26 cellular contexts compared by ENCODE assay signal in the genomic region with DNA sequence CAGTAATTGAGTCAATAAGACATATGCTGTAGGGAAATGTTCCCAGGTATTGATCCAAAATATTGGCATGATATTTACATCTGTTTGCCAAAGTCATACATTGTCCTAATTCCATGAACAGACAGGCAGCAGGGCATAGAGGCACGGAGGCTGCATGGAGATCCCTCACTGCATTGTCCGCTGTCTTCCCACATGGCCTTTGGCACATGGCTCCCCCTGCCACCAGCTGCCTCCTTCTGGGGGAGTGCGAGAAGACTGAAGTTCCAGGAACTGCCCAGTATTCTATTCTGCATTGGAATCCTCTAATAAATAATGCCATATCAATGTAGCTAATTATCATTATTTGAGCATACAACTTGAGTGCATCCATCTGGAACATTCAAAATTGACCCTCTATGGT.
DNase-seq lines count a peak whose midpoint lies in the region; ATAC-seq, FAIRE-seq and TF ChIP-seq lines count a peak whose summit lies in the region.
"Had no signal": no experiment of that assay in that cellular context is flagged by ENCODE, and none has a peak within 500 bp of the region (broad histone marks: within the 10 kb centered on the region; RNA-seq: fewer than 3 reads in every experiment).

No MANE protein-coding gene starts in this region.

- peak; percentile 22 for DNase-seq in DMS 273 (lab: John Stamatoyannopoulos, UW; ENCODE audit: unreplicated experiment)
- no peak for DNase-seq in DMS 273 treated with DMSO at 0.1 percent for 48 hours (lab: John Stamatoyannopoulos, UW)
- peak; percentile 31 for DNase-seq in BE2C
- no peak for DNase-seq in H1 (ENCODE audit: low read depth in 1 of 2, low spot score in 2 of 2)
- peak; percentile 37 for DNase-seq in globus pallidus (ENCODE audit: low spot score)
- no peak for DNase-seq in stimulated activated CD4-positive, alpha-beta T cell treated with anti-CD3 and anti-CD28 coated beads, Interleukin-4, amount 100 ng/mL, for 24 hours
- no peak for DNase-seq in stimulated activated CD4-positive, alpha-beta T cell treated with anti-CD3 and anti-CD28 coated beads, Interleukin-4, amount 100 ng/mL, for 4 hours
- DNase-seq: AML-193; C1 segment of cervical spinal cord; CD4-positive, alpha-beta memory T cell; CD4-positive, CD25-positive, alpha-beta regulatory T cell; CD8-positive, alpha-beta memory T cell; COR-L47; DMS153; DMS53; DMS79; DND-41; EL; GDM1 had no signal

- no peak overlapping the region for H3K4me3 ChIP-seq in BE2C (ENCODE audit: low read depth, low read length)
- H3K4me3 ChIP-seq in H1 (ENCODE audit: extremely low read depth in 1 of 4, insufficient read depth in 2 of 4, low read depth in 3 of 4, low read length in 4 of 4) = no peak overlapping the region
- H3K4me3 ChIP-seq: A549, BLaER1, GM12878 had no signal

- no peak overlapping the region for H3K4me2 ChIP-seq in H1 (ENCODE audit: insufficient read depth in 1 of 2, low read depth in 2 of 2, low read length in 2 of 2)
- H3K4me2 ChIP-seq: A549, BLaER1 had no signal

- no peaks in the 10 kb centered on the region; the same call in 1 of the 2 replicates for H3K23me2 ChIP-seq in H1 (ENCODE audit: low read depth, low read length)

- H3K79me1 ChIP-seq in H1 (ENCODE audit: low read depth, low read length) = no peaks in the 10 kb centered on the region; the same call in 1 of the 2 replicates

- 94% methylated on average over 3 of the region's 3 CpGs; no CpG with 5 or more reads in 1 of the 2 experiments for WGBS in H1 (ENCODE audit: extremely low coverage in 1 of 2, insufficient coverage in 1 of 2, insufficient read length in 1 of 2, insufficient replicate concordance in 2 of 2, low coverage in 1 of 2, low lambda C conversion rate in 2 of 2, missing lambda C conversion rate in 1 of 2), 2 experiments

- H3K23ac ChIP-seq in H1 (ENCODE audit: insufficient read length) = no peak overlapping the region

- CTCF ChIA-PET in H1 (lab: Charles Lee; ENCODE audit: partially characterized antibody) = no interaction called here

- H2BK15ac ChIP-seq in H1 (ENCODE audit: low read length) = no peak overlapping the region

- H4K20me1 ChIP-seq in H1 (replicated peaks in 1 of 2; ENCODE audit: control insufficient read depth in 1 of 2, insufficient read depth in 2 of 2, low read length in 2 of 2) = no peaks in the 10 kb centered on the region
- H4K20me1 ChIP-seq: BLaER1 had no signal

- H3K4ac ChIP-seq in H1 (replicated peaks; ENCODE audit: insufficient read length, low read depth, low read length) = no peak overlapping the region

- H2AK5ac ChIP-seq in H1 (ENCODE audit: low read depth, low read length) = no peak overlapping the region

- TF ChIP-seq RAD21 in H1 (IDR thresholded peaks at IDR 0.05 in 1 of 2, conservative IDR thresholded peaks at IDR 0.05 in 1 of 2; ENCODE audit: low read depth in 2 of 2, low read length in 2 of 2) = peak in 1 of 2 experiments; percentile 37; a peak in 1 of 4 replicates

- H3K4me1 ChIP-seq in BE2C (peaks cover 30% of the 10 kb centered on the region), H1 (replicated peaks in 1 of 4; ENCODE audit: control insufficient read depth in 3 of 4, insufficient read depth in 4 of 4, low read length in 3 of 4) (no peaks in the 10 kb centered on the region)
- H3K4me1 ChIP-seq: A549, BLaER1 had no signal

- H3K27me3 ChIP-seq in BE2C = no peaks in the 10 kb centered on the region
- no peaks in the 10 kb centered on the region for H3K27me3 ChIP-seq in H1 (replicated peaks in 1 of 4; ENCODE audit: control insufficient read depth in 3 of 4, extremely low read depth in 1 of 4, insufficient read depth in 3 of 4, low read length in 3 of 4)
- H3K27me3 ChIP-seq: BLaER1 had no signal

- no peak overlapping the region for H2BK20ac ChIP-seq in H1 (ENCODE audit: low read length)

- no peak overlapping the region for H3K27ac ChIP-seq in H1 (ENCODE audit: low read depth, low read length)
- H3K27ac ChIP-seq: 22Rv1, A549, BLaER1 had no signal

- no peak for TF ChIP-seq POLR2A in H1 (IDR thresholded peaks at IDR 0.05; ENCODE audit: control extremely low read depth in 1 of 2, low read depth in 2 of 2, low read length in 2 of 2)

- H4K8ac ChIP-seq in H1 (ENCODE audit: extremely low read depth, insufficient read depth, low read length) = no peak overlapping the region; the same call in 1 of the 2 replicates

- H2BK5ac ChIP-seq in H1 (ENCODE audit: low read depth, low read length) = no peak overlapping the region

- H3K79me2 ChIP-seq in H1 (ENCODE audit: control insufficient read depth in 1 of 2, insufficient read depth in 2 of 2, low read length in 2 of 2) = no peaks in the 10 kb centered on the region; a peak in 1 of 4 replicates

- POLR2A ChIA-PET in H1 (lab: Charles Lee; ENCODE audit: partially characterized antibody) = no interaction called here

- no peak for TF ChIP-seq EP300 in H1 (IDR thresholded peaks at IDR 0.05; ENCODE audit: borderline replicate concordance in 1 of 2, low read depth in 2 of 2, low read length in 2 of 2)

- no peak overlapping the region for H2BK12ac ChIP-seq in H1 (ENCODE audit: low read depth, low read length)

- H4K5ac ChIP-seq in H1 (ENCODE audit: insufficient read length, low read depth, low read length) = no peak overlapping the region

- no peak overlapping the region for H3K14ac ChIP-seq in H1 (ENCODE audit: insufficient read length)

- FAIRE-seq in H1 (lab: Jason Lieb, UNC) = no peak
- FAIRE-seq: A549, GM12878, GM12892, GM18507 had no signal

- no peak overlapping the region for H2BK120ac ChIP-seq in H1 (replicated peaks; ENCODE audit: low read depth, low read length)

- no peak overlapping the region for H2AFZ ChIP-seq in H1 (ENCODE audit: low read length)

- H3K9ac ChIP-seq in H1 (replicated peaks in 1 of 4; ENCODE audit: extremely low read depth in 1 of 4, low read depth in 3 of 4, low read length in 3 of 4) = no peak overlapping the region
- H3K9ac ChIP-seq: BLaER1 had no signal

- no peak overlapping the region for H3K18ac ChIP-seq in H1 (ENCODE audit: extremely low read depth, low read length)

- H3K9me3 ChIP-seq in BE2C (no peaks in the 10 kb centered on the region), H1 (ENCODE audit: insufficient read depth in 2 of 2, low read depth in 1 of 2, low read length in 1 of 2) (no peaks in the 10 kb centered on the region)
- H3K9me3 ChIP-seq: A549, BLaER1 had no signal

- H3K36me3 ChIP-seq in BE2C (no peaks in the 10 kb centered on the region), H1 (ENCODE audit: control insufficient read depth in 2 of 4, insufficient read depth in 4 of 4, low read length in 3 of 4) (no peaks in the 10 kb centered on the region)
- H3K36me3 ChIP-seq: BLaER1 had no signal

- no peak overlapping the region for H3K56ac ChIP-seq in H1 (replicated peaks; ENCODE audit: insufficient read length, low read depth, low read length)

- no peak overlapping the region for H4K91ac ChIP-seq in H1 (replicated peaks; ENCODE audit: insufficient read length, low read length)

- no peak for ATAC-seq in HG03025 (IDR thresholded peaks at IDR 0.05; ENCODE audit: low FRiP score, unreplicated experiment)
- ATAC-seq: A549, GM12878 had no signal

- peak; percentile 25; the same call in 1 of the 2 replicates for TF ChIP-seq CTCF in BE2C (IDR thresholded peaks at IDR 0.05; ENCODE audit: low read depth, low read length)
- peak in 2 of 3 experiments; percentile 9 to 22; a peak in 2 of 4 replicates for TF ChIP-seq CTCF in H1 (IDR thresholded peaks at IDR 0.05; ENCODE audit: control extremely low read depth in 1 of 3, insufficient read depth in 1 of 3, low read depth in 1 of 3, low read length in 3 of 3)

TF ChIP-seq in H1, 55 proteins besides CTCF, POLR2A, EP300 and RAD21:
- TF ChIP-seq, protein P1, sequence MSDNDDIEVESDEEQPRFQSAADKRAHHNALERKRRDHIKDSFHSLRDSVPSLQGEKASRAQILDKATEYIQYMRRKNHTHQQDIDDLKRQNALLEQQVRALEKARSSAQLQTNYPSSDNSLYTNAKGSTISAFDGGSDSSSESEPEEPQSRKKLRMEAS (IDR thresholded peaks at IDR 0.05) = peak; percentile 52
- TF ChIP-seq TEAD4 (IDR thresholded peaks at IDR 0.05; ENCODE audit: low read depth, low read length) = no peak

Comparison
In these comparisons a context has a peak if more than half of its experiments do, and no peak if none do; other contexts are left out.
1. DNase-seq: peak in DMS 273 (single experiment), BE2C (single experiment) and globus pallidus (single experiment); none in DMS 273 treated with DMSO at 0.1 percent for 48 hours (single experiment), H1 (0 of 2), stimulated activated CD4-positive, alpha-beta T cell treated with anti-CD3 and anti-CD28 coated beads, Interleukin-4, amount 100 ng/mL, for 24 hours (single experiment) and stimulated activated CD4-positive, alpha-beta T cell treated with anti-CD3 and anti-CD28 coated beads, Interleukin-4, amount 100 ng/mL, for 4 hours (0 of 2).